1 cellular context compared by ENCODE assay signal in the genomic region with DNA sequence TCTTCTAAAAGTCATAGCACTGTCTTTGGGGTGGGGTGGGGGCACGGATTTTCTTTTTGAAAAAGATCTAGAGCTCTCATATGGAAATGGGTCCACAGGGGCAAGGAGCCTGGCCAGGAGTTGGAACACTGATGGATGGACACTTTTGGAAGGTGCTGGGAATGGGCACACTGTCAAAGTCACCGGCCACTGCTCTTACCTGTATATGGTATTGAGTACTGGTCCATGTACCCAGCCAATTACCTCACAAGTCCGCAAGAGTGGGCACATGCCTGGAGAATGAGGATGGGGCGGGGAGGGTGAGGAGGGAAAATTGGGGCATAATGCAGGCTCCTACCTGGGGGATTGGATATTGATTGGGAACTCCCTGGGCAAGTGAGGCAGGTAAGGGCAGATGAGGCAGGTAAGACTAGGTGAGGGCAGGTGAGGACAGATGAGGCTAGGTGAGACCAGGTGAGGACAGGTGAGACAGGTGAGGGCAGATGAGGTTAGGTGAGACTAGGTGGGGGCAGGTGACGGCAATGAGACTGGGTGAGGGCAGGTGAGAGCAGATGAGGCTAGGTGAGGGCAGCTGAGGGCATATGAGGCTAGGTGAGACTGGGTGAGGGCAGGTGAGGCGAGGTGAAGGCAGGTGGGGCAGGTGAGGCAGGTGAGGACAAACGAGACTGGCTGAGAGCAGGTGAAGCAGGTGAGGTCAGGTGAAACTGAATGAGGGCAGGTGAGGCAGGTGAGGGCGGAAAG.
TF ChIP-seq lines count a peak whose summit lies in the region.

No MANE protein-coding gene starts in this region.

TF ChIP-seq in H1, 55 proteins besides CTCF, POLR2A, EP300 and RAD21 (continued from another document):
- no peak for TF ChIP-seq POU5F1 (IDR thresholded peaks at IDR 0.05; ENCODE audit: low read depth, low read length)
- no peak for TF ChIP-seq CBX5 (IDR thresholded peaks at IDR 0.05; ENCODE audit: low read depth, low read length)
- TF ChIP-seq BCL11A (IDR thresholded peaks at IDR 0.05; ENCODE audit: low read depth in 2 of 2, low read length in 2 of 2) = no peak
- TF ChIP-seq, protein P1, sequence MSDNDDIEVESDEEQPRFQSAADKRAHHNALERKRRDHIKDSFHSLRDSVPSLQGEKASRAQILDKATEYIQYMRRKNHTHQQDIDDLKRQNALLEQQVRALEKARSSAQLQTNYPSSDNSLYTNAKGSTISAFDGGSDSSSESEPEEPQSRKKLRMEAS (IDR thresholded peaks at IDR 0.05) = no peak
TF ChIP-seq in H1: peak in this region for 0.
